In the genomic region with DNA sequence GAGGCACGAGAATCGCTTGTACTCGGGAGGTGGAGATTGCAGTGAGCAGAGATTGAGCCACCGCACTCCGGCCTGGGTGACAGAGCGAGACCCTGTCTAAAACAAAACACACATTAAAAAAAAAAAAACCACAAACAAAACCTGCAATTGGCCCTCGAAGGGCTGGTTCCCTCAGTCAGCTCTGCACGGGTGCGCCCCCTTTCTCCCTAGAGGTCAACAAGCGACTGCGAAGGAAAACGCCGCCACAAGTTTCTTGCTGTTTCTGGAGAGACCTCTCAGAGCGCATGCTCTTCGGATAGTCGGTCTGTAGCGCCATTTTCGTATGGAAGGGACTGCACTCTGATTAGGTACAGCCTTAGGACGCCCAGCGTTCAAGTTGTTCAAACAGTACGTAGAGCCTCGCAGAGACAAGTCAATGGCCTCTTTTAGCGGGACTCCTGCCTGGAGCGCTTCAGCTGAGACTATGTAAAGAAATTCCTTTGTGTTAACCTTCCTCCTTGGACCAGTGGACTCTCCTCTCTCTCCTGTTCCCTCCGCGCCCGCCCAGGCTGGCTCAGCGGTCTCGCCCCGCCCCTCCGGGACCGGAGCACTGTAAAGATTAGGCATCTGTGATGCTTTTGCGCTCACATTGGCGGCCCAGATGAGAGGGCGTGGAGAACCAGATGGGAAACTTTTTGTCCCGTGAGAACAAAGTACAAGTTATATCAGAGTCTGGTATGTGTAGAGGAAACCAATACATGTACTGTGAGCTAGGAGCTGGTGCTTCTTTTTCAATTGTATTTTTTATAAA, we compare ENCODE assay signal across 1 cellular context.
TF ChIP-seq lines count a peak whose summit lies in the region.

No MANE protein-coding gene starts in this region.

TF ChIP-seq in HEK293, 187 proteins besides CTCF, POLR2A, EP300 and RAD21 (continued from another document and continues in another):
- TF ChIP-seq, protein P1, sequence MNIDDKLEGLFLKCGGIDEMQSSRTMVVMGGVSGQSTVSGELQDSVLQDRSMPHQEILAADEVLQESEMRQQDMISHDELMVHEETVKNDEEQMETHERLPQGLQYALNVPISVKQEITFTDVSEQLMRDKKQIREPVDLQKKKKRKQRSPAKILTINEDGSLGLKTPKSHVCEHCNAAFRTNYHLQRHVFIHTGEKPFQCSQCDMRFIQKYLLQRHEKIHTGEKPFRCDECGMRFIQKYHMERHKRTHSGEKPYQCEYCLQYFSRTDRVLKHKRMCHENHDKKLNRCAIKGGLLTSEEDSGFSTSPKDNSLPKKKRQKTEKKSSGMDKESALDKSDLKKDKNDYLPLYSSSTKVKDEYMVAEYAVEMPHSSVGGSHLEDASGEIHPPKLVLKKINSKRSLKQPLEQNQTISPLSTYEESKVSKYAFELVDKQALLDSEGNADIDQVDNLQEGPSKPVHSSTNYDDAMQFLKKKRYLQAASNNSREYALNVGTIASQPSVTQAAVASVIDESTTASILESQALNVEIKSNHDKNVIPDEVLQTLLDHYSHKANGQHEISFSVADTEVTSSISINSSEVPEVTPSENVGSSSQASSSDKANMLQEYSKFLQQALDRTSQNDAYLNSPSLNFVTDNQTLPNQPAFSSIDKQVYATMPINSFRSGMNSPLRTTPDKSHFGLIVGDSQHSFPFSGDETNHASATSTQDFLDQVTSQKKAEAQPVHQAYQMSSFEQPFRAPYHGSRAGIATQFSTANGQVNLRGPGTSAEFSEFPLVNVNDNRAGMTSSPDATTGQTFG (tag by site-specific recombination; IDR thresholded peaks at IDR 0.05; ENCODE audit: borderline replicate concordance), result no peak
- no peak for TF ChIP-seq ZNF549 (tag by site-specific recombination; IDR thresholded peaks at IDR 0.05)
- no peak for TF ChIP-seq ZNF701 (tag by site-specific recombination; IDR thresholded peaks at IDR 0.05)
- TF ChIP-seq KLF9 (tag by site-specific recombination; IDR thresholded peaks at IDR 0.05; ENCODE audit: low read depth), result peak; percentile 68
- peak; percentile 78; the same call in 1 of the 2 replicates for TF ChIP-seq ZNF324 (tag by site-specific recombination; IDR thresholded peaks at IDR 0.05)
- TF ChIP-seq, protein P2, sequence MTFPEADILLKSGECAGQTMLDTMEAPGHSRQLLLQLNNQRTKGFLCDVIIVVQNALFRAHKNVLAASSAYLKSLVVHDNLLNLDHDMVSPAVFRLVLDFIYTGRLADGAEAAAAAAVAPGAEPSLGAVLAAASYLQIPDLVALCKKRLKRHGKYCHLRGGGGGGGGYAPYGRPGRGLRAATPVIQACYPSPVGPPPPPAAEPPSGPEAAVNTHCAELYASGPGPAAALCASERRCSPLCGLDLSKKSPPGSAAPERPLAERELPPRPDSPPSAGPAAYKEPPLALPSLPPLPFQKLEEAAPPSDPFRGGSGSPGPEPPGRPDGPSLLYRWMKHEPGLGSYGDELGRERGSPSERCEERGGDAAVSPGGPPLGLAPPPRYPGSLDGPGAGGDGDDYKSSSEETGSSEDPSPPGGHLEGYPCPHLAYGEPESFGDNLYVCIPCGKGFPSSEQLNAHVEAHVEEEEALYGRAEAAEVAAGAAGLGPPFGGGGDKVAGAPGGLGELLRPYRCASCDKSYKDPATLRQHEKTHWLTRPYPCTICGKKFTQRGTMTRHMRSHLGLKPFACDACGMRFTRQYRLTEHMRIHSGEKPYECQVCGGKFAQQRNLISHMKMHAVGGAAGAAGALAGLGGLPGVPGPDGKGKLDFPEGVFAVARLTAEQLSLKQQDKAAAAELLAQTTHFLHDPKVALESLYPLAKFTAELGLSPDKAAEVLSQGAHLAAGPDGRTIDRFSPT (tag by site-specific recombination; IDR thresholded peaks at IDR 0.05), result no peak
- TF ChIP-seq, protein P3, sequence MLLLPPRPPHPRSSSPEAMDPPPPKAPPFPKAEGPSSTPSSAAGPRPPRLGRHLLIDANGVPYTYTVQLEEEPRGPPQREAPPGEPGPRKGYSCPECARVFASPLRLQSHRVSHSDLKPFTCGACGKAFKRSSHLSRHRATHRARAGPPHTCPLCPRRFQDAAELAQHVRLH (tag by site-specific recombination; IDR thresholded peaks at IDR 0.05), result peak; percentile 20; the same call in 1 of the 2 replicates
- TF ChIP-seq, protein P4, sequence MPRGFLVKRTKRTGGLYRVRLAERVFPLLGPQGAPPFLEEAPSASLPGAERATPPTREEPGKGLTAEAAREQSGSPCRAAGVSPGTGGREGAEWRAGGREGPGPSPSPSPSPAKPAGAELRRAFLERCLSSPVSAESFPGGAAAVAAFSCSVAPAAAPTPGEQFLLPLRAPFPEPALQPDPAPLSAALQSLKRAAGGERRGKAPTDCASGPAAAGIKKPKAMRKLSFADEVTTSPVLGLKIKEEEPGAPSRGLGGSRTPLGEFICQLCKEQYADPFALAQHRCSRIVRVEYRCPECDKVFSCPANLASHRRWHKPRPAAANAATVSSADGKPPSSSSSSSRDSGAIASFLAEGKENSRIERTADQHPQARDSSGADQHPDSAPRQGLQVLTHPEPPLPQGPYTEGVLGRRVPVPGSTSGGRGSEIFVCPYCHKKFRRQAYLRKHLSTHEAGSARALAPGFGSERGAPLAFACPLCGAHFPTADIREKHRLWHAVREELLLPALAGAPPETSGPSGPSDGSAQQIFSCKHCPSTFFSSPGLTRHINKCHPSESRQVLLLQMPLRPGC (tag by site-specific recombination; IDR thresholded peaks at IDR 0.05), result no peak
- TF ChIP-seq ZBTB1 (tag by site-specific recombination; IDR thresholded peaks at IDR 0.05), result no peak
- no peak for TF ChIP-seq ZNF404 (tag by site-specific recombination; IDR thresholded peaks at IDR 0.05)
- no peak; the same call in 1 of the 2 replicates for TF ChIP-seq KLF8 (tag by site-specific recombination; IDR thresholded peaks at IDR 0.05)
- no peak for TF ChIP-seq ZNF654 (tag by site-specific recombination; IDR thresholded peaks at IDR 0.05; ENCODE audit: low read depth)
- TF ChIP-seq ZNF132 (tag by site-specific recombination; IDR thresholded peaks at IDR 0.05; ENCODE audit: borderline replicate concordance), result no peak
- TF ChIP-seq, protein P5, sequence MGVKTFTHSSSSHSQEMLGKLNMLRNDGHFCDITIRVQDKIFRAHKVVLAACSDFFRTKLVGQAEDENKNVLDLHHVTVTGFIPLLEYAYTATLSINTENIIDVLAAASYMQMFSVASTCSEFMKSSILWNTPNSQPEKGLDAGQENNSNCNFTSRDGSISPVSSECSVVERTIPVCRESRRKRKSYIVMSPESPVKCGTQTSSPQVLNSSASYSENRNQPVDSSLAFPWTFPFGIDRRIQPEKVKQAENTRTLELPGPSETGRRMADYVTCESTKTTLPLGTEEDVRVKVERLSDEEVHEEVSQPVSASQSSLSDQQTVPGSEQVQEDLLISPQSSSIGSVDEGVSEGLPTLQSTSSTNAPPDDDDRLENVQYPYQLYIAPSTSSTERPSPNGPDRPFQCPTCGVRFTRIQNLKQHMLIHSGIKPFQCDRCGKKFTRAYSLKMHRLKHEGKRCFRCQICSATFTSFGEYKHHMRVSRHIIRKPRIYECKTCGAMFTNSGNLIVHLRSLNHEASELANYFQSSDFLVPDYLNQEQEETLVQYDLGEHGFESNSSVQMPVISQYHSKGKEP (tag by site-specific recombination; IDR thresholded peaks at IDR 0.05), result 0 out of 2 replicates have a peak, but pooled peaks have one; percentile 10
- TF ChIP-seq KLF1 (tag by site-specific recombination; IDR thresholded peaks at IDR 0.05), result no peak; the same call in 1 of the 2 replicates
- no peak for TF ChIP-seq ZNF514 (tag by site-specific recombination; IDR thresholded peaks at IDR 0.05)
- peak; percentile 89 for TF ChIP-seq IKZF3 (tag by site-specific recombination; IDR thresholded peaks at IDR 0.05)
- TF ChIP-seq ZNF677 (tag by site-specific recombination; IDR thresholded peaks at IDR 0.05), result no peak
- TF ChIP-seq, protein P6, sequence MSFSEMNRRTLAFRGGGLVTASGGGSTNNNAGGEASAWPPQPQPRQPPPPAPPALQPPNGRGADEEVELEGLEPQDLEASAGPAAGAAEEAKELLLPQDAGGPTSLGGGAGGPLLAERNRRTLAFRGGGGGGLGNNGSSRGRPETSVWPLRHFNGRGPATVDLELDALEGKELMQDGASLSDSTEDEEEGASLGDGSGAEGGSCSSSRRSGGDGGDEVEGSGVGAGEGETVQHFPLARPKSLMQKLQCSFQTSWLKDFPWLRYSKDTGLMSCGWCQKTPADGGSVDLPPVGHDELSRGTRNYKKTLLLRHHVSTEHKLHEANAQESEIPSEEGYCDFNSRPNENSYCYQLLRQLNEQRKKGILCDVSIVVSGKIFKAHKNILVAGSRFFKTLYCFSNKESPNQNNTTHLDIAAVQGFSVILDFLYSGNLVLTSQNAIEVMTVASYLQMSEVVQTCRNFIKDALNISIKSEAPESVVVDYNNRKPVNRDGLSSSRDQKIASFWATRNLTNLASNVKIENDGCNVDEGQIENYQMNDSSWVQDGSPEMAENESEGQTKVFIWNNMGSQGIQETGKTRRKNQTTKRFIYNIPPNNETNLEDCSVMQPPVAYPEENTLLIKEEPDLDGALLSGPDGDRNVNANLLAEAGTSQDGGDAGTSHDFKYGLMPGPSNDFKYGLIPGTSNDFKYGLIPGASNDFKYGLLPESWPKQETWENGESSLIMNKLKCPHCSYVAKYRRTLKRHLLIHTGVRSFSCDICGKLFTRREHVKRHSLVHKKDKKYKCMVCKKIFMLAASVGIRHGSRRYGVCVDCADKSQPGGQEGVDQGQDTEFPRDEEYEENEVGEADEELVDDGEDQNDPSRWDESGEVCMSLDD (tag by site-specific recombination; IDR thresholded peaks at IDR 0.05), result no peak
- TF ChIP-seq HOXA7 (CRISPR knock-in tag; IDR thresholded peaks at IDR 0.05; ENCODE audit: borderline replicate concordance), result no peak
- no peak for TF ChIP-seq ZNF521 (tag by site-specific recombination; IDR thresholded peaks at IDR 0.05)
- TF ChIP-seq, protein P7, sequence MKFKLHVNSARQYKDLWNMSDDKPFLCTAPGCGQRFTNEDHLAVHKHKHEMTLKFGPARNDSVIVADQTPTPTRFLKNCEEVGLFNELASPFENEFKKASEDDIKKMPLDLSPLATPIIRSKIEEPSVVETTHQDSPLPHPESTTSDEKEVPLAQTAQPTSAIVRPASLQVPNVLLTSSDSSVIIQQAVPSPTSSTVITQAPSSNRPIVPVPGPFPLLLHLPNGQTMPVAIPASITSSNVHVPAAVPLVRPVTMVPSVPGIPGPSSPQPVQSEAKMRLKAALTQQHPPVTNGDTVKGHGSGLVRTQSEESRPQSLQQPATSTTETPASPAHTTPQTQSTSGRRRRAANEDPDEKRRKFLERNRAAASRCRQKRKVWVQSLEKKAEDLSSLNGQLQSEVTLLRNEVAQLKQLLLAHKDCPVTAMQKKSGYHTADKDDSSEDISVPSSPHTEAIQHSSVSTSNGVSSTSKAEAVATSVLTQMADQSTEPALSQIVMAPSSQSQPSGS (tag by site-specific recombination; IDR thresholded peaks at IDR 0.05; ENCODE audit: low read depth), result no peak
- TF ChIP-seq, protein P8, sequence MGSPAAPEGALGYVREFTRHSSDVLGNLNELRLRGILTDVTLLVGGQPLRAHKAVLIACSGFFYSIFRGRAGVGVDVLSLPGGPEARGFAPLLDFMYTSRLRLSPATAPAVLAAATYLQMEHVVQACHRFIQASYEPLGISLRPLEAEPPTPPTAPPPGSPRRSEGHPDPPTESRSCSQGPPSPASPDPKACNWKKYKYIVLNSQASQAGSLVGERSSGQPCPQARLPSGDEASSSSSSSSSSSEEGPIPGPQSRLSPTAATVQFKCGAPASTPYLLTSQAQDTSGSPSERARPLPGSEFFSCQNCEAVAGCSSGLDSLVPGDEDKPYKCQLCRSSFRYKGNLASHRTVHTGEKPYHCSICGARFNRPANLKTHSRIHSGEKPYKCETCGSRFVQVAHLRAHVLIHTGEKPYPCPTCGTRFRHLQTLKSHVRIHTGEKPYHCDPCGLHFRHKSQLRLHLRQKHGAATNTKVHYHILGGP (tag by site-specific recombination; IDR thresholded peaks at IDR 0.05), result no peak
- TF ChIP-seq GFI1B (tag by site-specific recombination; IDR thresholded peaks at IDR 0.05), result no peak
- no peak for TF ChIP-seq ZNF658 (tag by site-specific recombination; IDR thresholded peaks at IDR 0.05)
- TF ChIP-seq ZNF37A (tag by site-specific recombination; IDR thresholded peaks at IDR 0.05), result no peak
- no peak for TF ChIP-seq ZNF48 (tag by site-specific recombination; IDR thresholded peaks at IDR 0.05)
- TF ChIP-seq ZIC2 (tag by site-specific recombination; IDR thresholded peaks at IDR 0.05), result 0 out of 2 replicates have a peak, but pooled peaks have one; percentile 38
- TF ChIP-seq PRDM1 (tag by site-specific recombination; IDR thresholded peaks at IDR 0.05), result peak; percentile 77; the same call in 1 of the 2 replicates
- TF ChIP-seq ZNF266 (tag by site-specific recombination; IDR thresholded peaks at IDR 0.05; ENCODE audit: low read depth), result no peak
- TF ChIP-seq, protein P9, sequence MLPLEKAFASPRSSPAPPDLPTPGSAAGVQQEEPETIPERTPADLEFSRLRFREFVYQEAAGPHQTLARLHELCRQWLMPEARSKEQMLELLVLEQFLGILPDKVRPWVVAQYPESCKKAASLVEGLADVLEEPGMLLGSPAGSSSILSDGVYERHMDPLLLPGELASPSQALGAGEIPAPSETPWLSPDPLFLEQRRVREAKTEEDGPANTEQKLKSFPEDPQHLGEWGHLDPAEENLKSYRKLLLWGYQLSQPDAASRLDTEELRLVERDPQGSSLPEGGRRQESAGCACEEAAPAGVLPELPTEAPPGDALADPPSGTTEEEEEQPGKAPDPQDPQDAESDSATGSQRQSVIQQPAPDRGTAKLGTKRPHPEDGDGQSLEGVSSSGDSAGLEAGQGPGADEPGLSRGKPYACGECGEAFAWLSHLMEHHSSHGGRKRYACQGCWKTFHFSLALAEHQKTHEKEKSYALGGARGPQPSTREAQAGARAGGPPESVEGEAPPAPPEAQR (tag by site-specific recombination; IDR thresholded peaks at IDR 0.05), result no peak
- no peak for TF ChIP-seq ZNF354C (tag by site-specific recombination; IDR thresholded peaks at IDR 0.05; ENCODE audit: borderline replicate concordance, low read depth)
- no peak for TF ChIP-seq OSR2 (tag by site-specific recombination; IDR thresholded peaks at IDR 0.05)
- no peak for TF ChIP-seq ZNF174 (tag by site-specific recombination; IDR thresholded peaks at IDR 0.05)
- no peak for TF ChIP-seq ZNF776 (tag by site-specific recombination; IDR thresholded peaks at IDR 0.05; ENCODE audit: borderline replicate concordance)
- no peak for TF ChIP-seq ZNF837 (tag by site-specific recombination; IDR thresholded peaks at IDR 0.05)
- no peak for TF ChIP-seq ZNF155 (tag by site-specific recombination; IDR thresholded peaks at IDR 0.05)
- no peak for TF ChIP-seq HOXC10 (CRISPR knock-in tag; IDR thresholded peaks at IDR 0.05)
- TF ChIP-seq ZNF211 (tag by site-specific recombination; IDR thresholded peaks at IDR 0.05; ENCODE audit: low read depth), result no peak
- TF ChIP-seq ZXDB (tag by site-specific recombination; IDR thresholded peaks at IDR 0.05), result peak; percentile 17
- no peak; the same call in 1 of the 2 replicates for TF ChIP-seq ZNF394 (tag by site-specific recombination; IDR thresholded peaks at IDR 0.05; ENCODE audit: borderline replicate concordance)
- TF ChIP-seq, protein P10, sequence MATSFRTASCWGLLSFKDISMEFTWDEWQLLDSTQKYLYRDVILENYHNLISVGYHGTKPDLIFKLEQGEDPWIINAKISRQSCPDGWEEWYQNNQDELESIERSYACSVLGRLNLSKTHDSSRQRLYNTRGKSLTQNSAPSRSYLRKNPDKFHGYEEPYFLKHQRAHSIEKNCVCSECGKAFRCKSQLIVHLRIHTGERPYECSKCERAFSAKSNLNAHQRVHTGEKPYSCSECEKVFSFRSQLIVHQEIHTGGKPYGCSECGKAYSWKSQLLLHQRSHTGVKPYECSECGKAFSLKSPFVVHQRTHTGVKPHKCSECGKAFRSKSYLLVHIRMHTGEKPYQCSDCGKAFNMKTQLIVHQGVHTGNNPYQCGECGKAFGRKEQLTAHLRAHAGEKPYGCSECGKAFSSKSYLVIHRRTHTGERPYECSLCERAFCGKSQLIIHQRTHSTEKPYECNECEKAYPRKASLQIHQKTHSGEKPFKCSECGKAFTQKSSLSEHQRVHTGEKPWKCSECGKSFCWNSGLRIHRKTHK (tag by site-specific recombination; IDR thresholded peaks at IDR 0.05), result no peak
- no peak for TF ChIP-seq ZNF157 (tag by site-specific recombination; IDR thresholded peaks at IDR 0.05)
- no peak for TF ChIP-seq ZNF600 (tag by site-specific recombination; IDR thresholded peaks at IDR 0.05)
